ENCODE assay signal across 15 cellular contexts in the genomic region with DNA sequence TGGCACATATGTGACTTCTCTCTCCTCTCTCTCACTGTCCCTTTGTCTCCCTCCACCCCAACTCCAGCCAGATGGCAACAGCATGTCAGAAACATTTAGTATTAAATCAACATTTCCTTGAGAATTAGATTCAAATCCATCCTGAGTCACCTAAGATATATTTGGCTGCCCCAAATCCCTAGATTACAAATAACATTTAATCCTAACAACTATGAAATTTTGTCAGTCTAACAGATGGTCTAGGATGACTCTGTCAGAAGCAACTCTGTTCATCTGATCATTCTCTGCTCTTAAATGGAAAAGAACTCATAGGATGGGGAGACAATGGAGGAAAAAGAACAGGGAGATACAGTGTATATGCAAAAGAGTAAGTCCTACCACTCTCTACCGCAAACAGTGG.
"Had no signal": no experiment of that assay in that cellular context is flagged by ENCODE, and none has a peak within 500 bp of the region (broad histone marks: within the 10 kb centered on the region; RNA-seq: fewer than 3 reads in every experiment).

No MANE protein-coding gene starts in this region.

- H3K4me3 ChIP-seq: body of pancreas, coronary artery, ovary, stomach, vagina had no signal

- DNase-seq: activated CD4-positive, alpha-beta T cell treated with anti-CD3 and anti-CD28 coated beads, Interleukin-2, amount 50 U/mL, for 4 hours; activated T-cell treated with anti-CD3 and anti-CD28 coated beads, Interleukin-2, amount 50 U/mL, for 1 hour; body of pancreas; central memory CD4-positive, alpha-beta T cell; effector CD8-positive, alpha-beta T cell; immature natural killer cell; mammary epithelial cell; nephron progenitor cell; ovary; stimulated activated CD4-positive, alpha-beta T cell treated with anti-CD3 and anti-CD28 coated beads, Interleukin-4, amount 100 ng/mL, for 1 hour; stomach had no signal

- H3K36me3 ChIP-seq: ovary, stomach, vagina had no signal

- H3K27ac ChIP-seq: body of pancreas, coronary artery, ovary, stomach, vagina had no signal

- H3K4me1 Mint-ChIP-seq: activated naive CD4-positive, alpha-beta T cell treated with anti-CD3 and anti-CD28 coated beads, Interleukin-2, amount 50 U/mL, for 24 hours; immature natural killer cell had no signal

- H3K4me1 ChIP-seq: body of pancreas had no signal

- ATAC-seq: activated CD4-positive, CD25-positive, alpha-beta regulatory T cell treated with anti-CD3 and anti-CD28 coated beads, Interleukin-2, amount 50 U/mL, for 24 hours; body of pancreas had no signal

- H3K27ac Mint-ChIP-seq: activated naive CD4-positive, alpha-beta T cell treated with anti-CD3 and anti-CD28 coated beads, Interleukin-2, amount 50 U/mL, for 24 hours; immature natural killer cell; nephron progenitor cell had no signal

- H3K4me3 Mint-ChIP-seq: activated naive CD4-positive, alpha-beta T cell treated with anti-CD3 and anti-CD28 coated beads, Interleukin-2, amount 50 U/mL, for 24 hours; immature natural killer cell; nephron progenitor cell had no signal

- H3K27me3 ChIP-seq: body of pancreas, ovary, stomach, vagina had no signal

- H3K9me3 ChIP-seq: body of pancreas, ovary, stomach, vagina had no signal

- H3K9me3 Mint-ChIP-seq: activated naive CD4-positive, alpha-beta T cell treated with anti-CD3 and anti-CD28 coated beads, Interleukin-2, amount 50 U/mL, for 24 hours; immature natural killer cell; nephron progenitor cell had no signal
